In genomic region chr10:106612381-106612780, GRCh38 we compare ENCODE assay signal across 1 cellular context.
TF ChIP-seq lines count a peak whose summit lies in the region.

No MANE protein-coding gene starts in this region.

TF ChIP-seq in K562, 482 proteins besides CTCF, POLR2A, EP300 and RAD21 (continued from another document):
- TF ChIP-seq, protein P1, sequence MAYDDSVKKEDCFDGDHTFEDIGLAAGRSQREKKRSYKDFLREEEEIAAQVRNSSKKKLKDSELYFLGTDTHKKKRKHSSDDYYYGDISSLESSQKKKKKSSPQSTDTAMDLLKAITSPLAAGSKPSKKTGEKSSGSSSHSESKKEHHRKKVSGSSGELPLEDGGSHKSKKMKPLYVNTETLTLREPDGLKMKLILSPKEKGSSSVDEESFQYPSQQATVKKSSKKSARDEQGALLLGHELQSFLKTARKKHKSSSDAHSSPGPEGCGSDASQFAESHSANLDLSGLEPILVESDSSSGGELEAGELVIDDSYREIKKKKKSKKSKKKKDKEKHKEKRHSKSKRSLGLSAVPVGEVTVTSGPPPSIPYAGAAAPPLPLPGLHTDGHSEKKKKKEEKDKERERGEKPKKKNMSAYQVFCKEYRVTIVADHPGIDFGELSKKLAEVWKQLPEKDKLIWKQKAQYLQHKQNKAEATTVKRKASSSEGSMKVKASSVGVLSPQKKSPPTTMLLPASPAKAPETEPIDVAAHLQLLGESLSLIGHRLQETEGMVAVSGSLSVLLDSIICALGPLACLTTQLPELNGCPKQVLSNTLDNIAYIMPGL (CRISPR knock-in tag; IDR thresholded peaks at IDR 0.05), result no peak
- no peak for TF ChIP-seq ZBTB33 (CRISPR knock-in tag; IDR thresholded peaks at IDR 0.05)
- TF ChIP-seq PYGO2 (tag; IDR thresholded peaks at IDR 0.05), result no peak
- peak in 1 of 3 experiments; percentile 19 for TF ChIP-seq YY1 (IDR thresholded peaks at IDR 0.05; ENCODE audit: borderline replicate concordance in 1 of 3, control insufficient read depth in 1 of 3, extremely low read depth in 1 of 3, insufficient read depth in 3 of 3, insufficient read length in 1 of 3, insufficient replicate concordance in 2 of 3, low read depth in 1 of 3, low read length in 2 of 3)
- TF ChIP-seq NFXL1 (CRISPR knock-in tag; IDR thresholded peaks at IDR 0.05), result no peak
- TF ChIP-seq MBD2 (IDR thresholded peaks at IDR 0.05; ENCODE audit: borderline replicate concordance, low read depth), result no peak
- no peak for TF ChIP-seq PCBP1 (IDR thresholded peaks at IDR 0.05; ENCODE audit: low read depth, low read length, poor library complexity, severe bottlenecking)
- no peak for TF ChIP-seq ZBTB17 (CRISPR knock-in tag; IDR thresholded peaks at IDR 0.05)
- TF ChIP-seq CREBBP (IDR thresholded peaks at IDR 0.05; ENCODE audit: low read depth, low read length), result no peak
- TF ChIP-seq IRF1 (CRISPR knock-in tag; IDR thresholded peaks at IDR 0.05; ENCODE audit: borderline replicate concordance), result no peak
- peak; percentile 24; the same call in 1 of the 2 replicates for TF ChIP-seq PKNOX1 (IDR thresholded peaks at IDR 0.05)
- no peak for TF ChIP-seq PRPF4 (IDR thresholded peaks at IDR 0.05; ENCODE audit: insufficient read depth, low read depth, low read length, poor library complexity, severe bottlenecking)
